In genomic region chr7:130942211-130942964, GRCh38 we compare ENCODE assay signal across 1 cellular context.
A peak's percentile ranks its signal among the peaks of the same experiment; 100 is the strongest.
TF ChIP-seq lines count a peak whose summit lies in the region.

No MANE protein-coding gene starts in this region.

TF ChIP-seq in HepG2, 621 proteins besides CTCF, POLR2A, EP300 and RAD21 (continued from another document and continues in another):
- TF ChIP-seq ZNF407 (CRISPR knock-in tag; IDR thresholded peaks at IDR 0.05; ENCODE audit: not compliant biosample characterization) (no peak), MIER3 (CRISPR knock-in tag; IDR thresholded peaks at IDR 0.05; ENCODE audit: borderline replicate concordance) (peak; percentile 24; the same call in 1 of the 2 replicates), KDM5B (CRISPR knock-in tag; IDR thresholded peaks at IDR 0.05; ENCODE audit: borderline replicate concordance) (no peak), FOSL2 (CRISPR knock-in tag; IDR thresholded peaks at IDR 0.05) (peak; percentile 56), FIP1L1 (IDR thresholded peaks at IDR 0.05; ENCODE audit: borderline replicate concordance, insufficient read depth, low read depth, low read length) (no peak), ATF1 (CRISPR knock-in tag; IDR thresholded peaks at IDR 0.05) (0 out of 2 replicates have a peak, but pooled peaks have one; percentile 40), FOXC1 (CRISPR knock-in tag; IDR thresholded peaks at IDR 0.05; ENCODE audit: borderline replicate concordance) (no peak), ZNF503 (CRISPR knock-in tag; IDR thresholded peaks at IDR 0.05) (no peak), ZNF879 (CRISPR knock-in tag; IDR thresholded peaks at IDR 0.05) (no peak), ZNF34 (CRISPR knock-in tag; IDR thresholded peaks at IDR 0.05; ENCODE audit: borderline replicate concordance) (0 out of 2 replicates have a peak, but pooled peaks have one; percentile 33), TBL1XR1 (IDR thresholded peaks at IDR 0.05; ENCODE audit: borderline replicate concordance, low read length, partially characterized antibody) (peak; percentile 16), ZNF629 (CRISPR knock-in tag; conservative IDR thresholded peaks at IDR 0.05) (no peak), ZZZ3 (CRISPR knock-in tag; IDR thresholded peaks at IDR 0.05; ENCODE audit: borderline replicate concordance) (no peak), THAP11 (CRISPR knock-in tag; IDR thresholded peaks at IDR 0.05) (0 out of 2 replicates have a peak, but pooled peaks have one; percentile 20), SNAPC2 (CRISPR knock-in tag; IDR thresholded peaks at IDR 0.05) (no peak), ZNF230 (CRISPR knock-in tag; IDR thresholded peaks at IDR 0.05) (no peak), BHLHE40 (IDR thresholded peaks at IDR 0.05; ENCODE audit: low read length) (peak; percentile 68), HOXA5 (CRISPR knock-in tag; IDR thresholded peaks at IDR 0.05) (no peak), ZNF552 (CRISPR knock-in tag; IDR thresholded peaks at IDR 0.05; ENCODE audit: borderline replicate concordance) (no peak), ZNF468 (CRISPR knock-in tag; IDR thresholded peaks at IDR 0.05) (no peak), FOXK1 (CRISPR knock-in tag; IDR thresholded peaks at IDR 0.05; ENCODE audit: borderline replicate concordance, low read depth) (peak; percentile 87; the same call in 1 of the 2 replicates), KDM5A (IDR thresholded peaks at IDR 0.05; ENCODE audit: borderline replicate concordance, low read length) (peak; percentile 29; the same call in 1 of the 2 replicates), MXI1 (IDR thresholded peaks at IDR 0.05; ENCODE audit: borderline replicate concordance, low read depth, low read length) (peak; percentile 52; the same call in 1 of the 3 replicates), GFI1 (CRISPR knock-in tag; IDR thresholded peaks at IDR 0.05; ENCODE audit: borderline replicate concordance) (no peak), MIER2 (CRISPR knock-in tag; IDR thresholded peaks at IDR 0.05) (no peak), ZNF317 (CRISPR knock-in tag; IDR thresholded peaks at IDR 0.05) (peak; percentile 58; the same call in 1 of the 2 replicates), THYN1 (CRISPR knock-in tag; IDR thresholded peaks at IDR 0.05; ENCODE audit: borderline replicate concordance, low read depth) (no peak), HMGXB4 (CRISPR knock-in tag; IDR thresholded peaks at IDR 0.05; ENCODE audit: borderline replicate concordance in 1 of 2, low read depth in 1 of 2) (peak in 1 of 2 experiments; percentile 5; a peak in 1 of 4 replicates), NPAS2 (CRISPR knock-in tag; IDR thresholded peaks at IDR 0.05; ENCODE audit: borderline replicate concordance) (no peak), KAT7 (CRISPR knock-in tag; IDR thresholded peaks at IDR 0.05; ENCODE audit: borderline replicate concordance) (peak; percentile 14; the same call in 1 of the 2 replicates), HNRNPK (IDR thresholded peaks at IDR 0.05; ENCODE audit: low read depth, low read length, poor library complexity, severe bottlenecking) (no peak), FOXP1 (IDR thresholded peaks at IDR 0.05) (peak; percentile 73), FOXP1 (CRISPR knock-in tag; IDR thresholded peaks at IDR 0.05) (peak; percentile 84), ZNF274 (CRISPR knock-in tag; IDR thresholded peaks at IDR 0.05) (no peak), ZNF883 (CRISPR knock-in tag; IDR thresholded peaks at IDR 0.05; ENCODE audit: not compliant biosample characterization) (no peak), FOXA3 (CRISPR knock-in tag; IDR thresholded peaks at IDR 0.05) (peak; percentile 69), ZEB1 (IDR thresholded peaks at IDR 0.05; ENCODE audit: insufficient replicate concordance, low read depth) (no peak), THAP7 (CRISPR knock-in tag; IDR thresholded peaks at IDR 0.05) (no peak)
- TF ChIP-seq, protein P1, sequence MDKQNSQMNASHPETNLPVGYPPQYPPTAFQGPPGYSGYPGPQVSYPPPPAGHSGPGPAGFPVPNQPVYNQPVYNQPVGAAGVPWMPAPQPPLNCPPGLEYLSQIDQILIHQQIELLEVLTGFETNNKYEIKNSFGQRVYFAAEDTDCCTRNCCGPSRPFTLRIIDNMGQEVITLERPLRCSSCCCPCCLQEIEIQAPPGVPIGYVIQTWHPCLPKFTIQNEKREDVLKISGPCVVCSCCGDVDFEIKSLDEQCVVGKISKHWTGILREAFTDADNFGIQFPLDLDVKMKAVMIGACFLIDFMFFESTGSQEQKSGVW (CRISPR knock-in tag; IDR thresholded peaks at IDR 0.05; ENCODE audit: borderline replicate concordance) = no peak
- TF ChIP-seq, protein P2, sequence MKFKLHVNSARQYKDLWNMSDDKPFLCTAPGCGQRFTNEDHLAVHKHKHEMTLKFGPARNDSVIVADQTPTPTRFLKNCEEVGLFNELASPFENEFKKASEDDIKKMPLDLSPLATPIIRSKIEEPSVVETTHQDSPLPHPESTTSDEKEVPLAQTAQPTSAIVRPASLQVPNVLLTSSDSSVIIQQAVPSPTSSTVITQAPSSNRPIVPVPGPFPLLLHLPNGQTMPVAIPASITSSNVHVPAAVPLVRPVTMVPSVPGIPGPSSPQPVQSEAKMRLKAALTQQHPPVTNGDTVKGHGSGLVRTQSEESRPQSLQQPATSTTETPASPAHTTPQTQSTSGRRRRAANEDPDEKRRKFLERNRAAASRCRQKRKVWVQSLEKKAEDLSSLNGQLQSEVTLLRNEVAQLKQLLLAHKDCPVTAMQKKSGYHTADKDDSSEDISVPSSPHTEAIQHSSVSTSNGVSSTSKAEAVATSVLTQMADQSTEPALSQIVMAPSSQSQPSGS (CRISPR knock-in tag; IDR thresholded peaks at IDR 0.05) = no peak
- TF ChIP-seq, protein P3, sequence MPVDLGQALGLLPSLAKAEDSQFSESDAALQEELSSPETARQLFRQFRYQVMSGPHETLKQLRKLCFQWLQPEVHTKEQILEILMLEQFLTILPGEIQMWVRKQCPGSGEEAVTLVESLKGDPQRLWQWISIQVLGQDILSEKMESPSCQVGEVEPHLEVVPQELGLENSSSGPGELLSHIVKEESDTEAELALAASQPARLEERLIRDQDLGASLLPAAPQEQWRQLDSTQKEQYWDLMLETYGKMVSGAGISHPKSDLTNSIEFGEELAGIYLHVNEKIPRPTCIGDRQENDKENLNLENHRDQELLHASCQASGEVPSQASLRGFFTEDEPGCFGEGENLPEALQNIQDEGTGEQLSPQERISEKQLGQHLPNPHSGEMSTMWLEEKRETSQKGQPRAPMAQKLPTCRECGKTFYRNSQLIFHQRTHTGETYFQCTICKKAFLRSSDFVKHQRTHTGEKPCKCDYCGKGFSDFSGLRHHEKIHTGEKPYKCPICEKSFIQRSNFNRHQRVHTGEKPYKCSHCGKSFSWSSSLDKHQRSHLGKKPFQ (CRISPR knock-in tag; IDR thresholded peaks at IDR 0.05; ENCODE audit: insufficient replicate concordance) = no peak
- TF ChIP-seq, protein P4, sequence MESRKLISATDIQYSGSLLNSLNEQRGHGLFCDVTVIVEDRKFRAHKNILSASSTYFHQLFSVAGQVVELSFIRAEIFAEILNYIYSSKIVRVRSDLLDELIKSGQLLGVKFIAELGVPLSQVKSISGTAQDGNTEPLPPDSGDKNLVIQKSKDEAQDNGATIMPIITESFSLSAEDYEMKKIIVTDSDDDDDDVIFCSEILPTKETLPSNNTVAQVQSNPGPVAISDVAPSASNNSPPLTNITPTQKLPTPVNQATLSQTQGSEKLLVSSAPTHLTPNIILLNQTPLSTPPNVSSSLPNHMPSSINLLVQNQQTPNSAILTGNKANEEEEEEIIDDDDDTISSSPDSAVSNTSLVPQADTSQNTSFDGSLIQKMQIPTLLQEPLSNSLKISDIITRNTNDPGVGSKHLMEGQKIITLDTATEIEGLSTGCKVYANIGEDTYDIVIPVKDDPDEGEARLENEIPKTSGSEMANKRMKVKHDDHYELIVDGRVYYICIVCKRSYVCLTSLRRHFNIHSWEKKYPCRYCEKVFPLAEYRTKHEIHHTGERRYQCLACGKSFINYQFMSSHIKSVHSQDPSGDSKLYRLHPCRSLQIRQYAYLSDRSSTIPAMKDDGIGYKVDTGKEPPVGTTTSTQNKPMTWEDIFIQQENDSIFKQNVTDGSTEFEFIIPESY (CRISPR knock-in tag; IDR thresholded peaks at IDR 0.05) = peak; percentile 89
